In the genomic region with DNA sequence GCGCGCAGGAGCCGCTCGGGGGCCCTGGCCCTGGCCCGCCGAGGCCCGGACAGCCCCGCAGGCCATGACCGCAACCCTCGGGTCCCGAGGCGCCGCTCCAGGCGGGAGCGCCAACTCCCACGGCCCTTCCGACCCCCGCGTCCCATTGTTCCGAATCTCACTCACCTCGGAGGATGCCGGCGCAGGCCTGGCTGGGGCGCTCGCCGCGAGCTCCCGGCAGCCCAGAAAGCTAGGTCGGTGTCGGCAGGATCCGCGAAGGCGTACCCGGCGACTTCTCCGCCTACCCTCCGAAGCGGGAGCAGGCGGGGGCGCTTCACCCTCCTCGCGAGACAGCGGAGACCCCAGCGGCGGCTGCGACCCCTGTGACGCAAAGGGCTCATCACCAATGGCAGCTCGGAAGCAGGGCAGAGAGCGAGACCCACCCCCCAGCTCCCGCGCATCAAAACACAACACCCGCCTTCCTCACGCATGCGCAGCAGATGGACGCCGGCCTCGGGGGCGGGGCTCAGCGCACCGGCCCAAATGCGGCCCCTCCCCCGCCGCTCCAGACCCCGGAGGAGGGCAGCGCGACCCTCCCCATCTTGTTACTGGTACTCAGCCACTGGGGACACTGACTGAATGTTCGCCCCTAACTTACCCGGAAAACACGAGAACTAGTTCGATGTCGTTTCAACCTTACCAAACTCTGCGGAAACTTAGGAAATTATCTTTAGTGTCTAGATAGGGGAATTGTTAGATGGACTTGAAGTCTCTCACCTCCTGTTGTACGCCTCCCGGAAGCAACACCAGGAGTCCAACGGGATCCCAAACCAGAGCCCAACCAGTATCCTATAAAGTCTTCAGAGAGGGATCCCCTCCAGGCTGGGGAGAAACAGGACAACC, we compare ENCODE assay signal across 1 cellular context.
A peak's percentile ranks its signal among the peaks of the same experiment; 100 is the strongest.
TF ChIP-seq lines count a peak whose summit lies in the region.

No MANE protein-coding gene starts in this region.

TF ChIP-seq in HepG2, 621 proteins besides CTCF, POLR2A, EP300 and RAD21 (continued from another document and continues in another):
- TF ChIP-seq, protein P1, sequence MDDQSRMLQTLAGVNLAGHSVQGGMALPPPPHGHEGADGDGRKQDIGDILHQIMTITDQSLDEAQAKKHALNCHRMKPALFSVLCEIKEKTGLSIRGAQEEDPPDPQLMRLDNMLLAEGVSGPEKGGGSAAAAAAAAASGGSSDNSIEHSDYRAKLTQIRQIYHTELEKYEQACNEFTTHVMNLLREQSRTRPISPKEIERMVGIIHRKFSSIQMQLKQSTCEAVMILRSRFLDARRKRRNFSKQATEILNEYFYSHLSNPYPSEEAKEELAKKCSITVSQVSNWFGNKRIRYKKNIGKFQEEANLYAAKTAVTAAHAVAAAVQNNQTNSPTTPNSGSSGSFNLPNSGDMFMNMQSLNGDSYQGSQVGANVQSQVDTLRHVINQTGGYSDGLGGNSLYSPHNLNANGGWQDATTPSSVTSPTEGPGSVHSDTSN (CRISPR knock-in tag; IDR thresholded peaks at IDR 0.05; ENCODE audit: borderline replicate concordance), result no peak
- peak; percentile 88 for TF ChIP-seq FOXK2 (IDR thresholded peaks at IDR 0.05)
- TF ChIP-seq DPF2 (CRISPR knock-in tag; IDR thresholded peaks at IDR 0.05; ENCODE audit: borderline replicate concordance, low read depth), result no peak
- TF ChIP-seq, protein P2, sequence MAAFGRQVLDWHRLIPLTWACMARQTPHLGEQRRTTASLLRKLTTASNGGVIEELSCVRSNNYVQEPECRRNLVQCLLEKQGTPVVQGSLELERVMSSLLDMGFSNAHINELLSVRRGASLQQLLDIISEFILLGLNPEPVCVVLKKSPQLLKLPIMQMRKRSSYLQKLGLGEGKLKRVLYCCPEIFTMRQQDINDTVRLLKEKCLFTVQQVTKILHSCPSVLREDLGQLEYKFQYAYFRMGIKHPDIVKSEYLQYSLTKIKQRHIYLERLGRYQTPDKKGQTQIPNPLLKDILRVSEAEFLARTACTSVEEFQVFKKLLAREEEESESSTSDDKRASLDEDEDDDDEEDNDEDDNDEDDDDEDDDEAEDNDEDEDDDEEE (CRISPR knock-in tag; IDR thresholded peaks at IDR 0.05), result no peak; the same call in 1 of the 2 replicates
- peak; percentile 88 for TF ChIP-seq POGZ (CRISPR knock-in tag; IDR thresholded peaks at IDR 0.05)
- TF ChIP-seq, protein P3, sequence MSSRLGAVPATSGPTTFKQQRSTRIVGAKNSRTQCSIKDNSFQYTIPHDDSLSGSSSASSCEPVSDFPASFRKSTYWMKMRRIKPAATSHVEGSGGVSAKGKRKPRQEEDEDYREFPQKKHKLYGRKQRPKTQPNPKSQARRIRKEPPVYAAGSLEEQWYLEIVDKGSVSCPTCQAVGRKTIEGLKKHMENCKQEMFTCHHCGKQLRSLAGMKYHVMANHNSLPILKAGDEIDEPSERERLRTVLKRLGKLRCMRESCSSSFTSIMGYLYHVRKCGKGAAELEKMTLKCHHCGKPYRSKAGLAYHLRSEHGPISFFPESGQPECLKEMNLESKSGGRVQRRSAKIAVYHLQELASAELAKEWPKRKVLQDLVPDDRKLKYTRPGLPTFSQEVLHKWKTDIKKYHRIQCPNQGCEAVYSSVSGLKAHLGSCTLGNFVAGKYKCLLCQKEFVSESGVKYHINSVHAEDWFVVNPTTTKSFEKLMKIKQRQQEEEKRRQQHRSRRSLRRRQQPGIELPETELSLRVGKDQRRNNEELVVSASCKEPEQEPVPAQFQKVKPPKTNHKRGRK (CRISPR knock-in tag; IDR thresholded peaks at IDR 0.05), result no peak
- TF ChIP-seq, protein P4, sequence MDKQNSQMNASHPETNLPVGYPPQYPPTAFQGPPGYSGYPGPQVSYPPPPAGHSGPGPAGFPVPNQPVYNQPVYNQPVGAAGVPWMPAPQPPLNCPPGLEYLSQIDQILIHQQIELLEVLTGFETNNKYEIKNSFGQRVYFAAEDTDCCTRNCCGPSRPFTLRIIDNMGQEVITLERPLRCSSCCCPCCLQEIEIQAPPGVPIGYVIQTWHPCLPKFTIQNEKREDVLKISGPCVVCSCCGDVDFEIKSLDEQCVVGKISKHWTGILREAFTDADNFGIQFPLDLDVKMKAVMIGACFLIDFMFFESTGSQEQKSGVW (CRISPR knock-in tag; IDR thresholded peaks at IDR 0.05; ENCODE audit: borderline replicate concordance), result no peak
- TF ChIP-seq SYNCRIP (IDR thresholded peaks at IDR 0.05; ENCODE audit: insufficient read depth, low read depth, low read length), result no peak
- TF ChIP-seq ZNF274 (CRISPR knock-in tag; IDR thresholded peaks at IDR 0.05), result peak; percentile 19; the same call in 1 of the 2 replicates
- no peak; the same call in 1 of the 2 replicates for TF ChIP-seq SIN3B (IDR thresholded peaks at IDR 0.05; ENCODE audit: low read length)
- TF ChIP-seq GATA4 (IDR thresholded peaks at IDR 0.05; ENCODE audit: borderline replicate concordance, low read depth), result no peak
- TF ChIP-seq MAFG (CRISPR knock-in tag; IDR thresholded peaks at IDR 0.05), result no peak
- no peak for TF ChIP-seq MTF1 (CRISPR knock-in tag; IDR thresholded peaks at IDR 0.05)
- no peak for TF ChIP-seq ZNF549 (CRISPR knock-in tag; IDR thresholded peaks at IDR 0.05)
- TF ChIP-seq ZNF44 (CRISPR knock-in tag; IDR thresholded peaks at IDR 0.05), result no peak
- 0 out of 2 replicates have a peak, but pooled peaks have one; percentile 32 for TF ChIP-seq ZNF563 (CRISPR knock-in tag; IDR thresholded peaks at IDR 0.05)
- TF ChIP-seq, protein P5, sequence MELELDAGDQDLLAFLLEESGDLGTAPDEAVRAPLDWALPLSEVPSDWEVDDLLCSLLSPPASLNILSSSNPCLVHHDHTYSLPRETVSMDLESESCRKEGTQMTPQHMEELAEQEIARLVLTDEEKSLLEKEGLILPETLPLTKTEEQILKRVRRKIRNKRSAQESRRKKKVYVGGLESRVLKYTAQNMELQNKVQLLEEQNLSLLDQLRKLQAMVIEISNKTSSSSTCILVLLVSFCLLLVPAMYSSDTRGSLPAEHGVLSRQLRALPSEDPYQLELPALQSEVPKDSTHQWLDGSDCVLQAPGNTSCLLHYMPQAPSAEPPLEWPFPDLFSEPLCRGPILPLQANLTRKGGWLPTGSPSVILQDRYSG (CRISPR knock-in tag; IDR thresholded peaks at IDR 0.05), result no peak
- TF ChIP-seq NR2C2 (CRISPR knock-in tag; IDR thresholded peaks at IDR 0.05; ENCODE audit: borderline replicate concordance), result peak; percentile 96
- TF ChIP-seq ZNF430 (CRISPR knock-in tag; IDR thresholded peaks at IDR 0.05), result no peak
- TF ChIP-seq MAFF (IDR thresholded peaks at IDR 0.05; ENCODE audit: low read depth, low read length), result no peak
- no peak for TF ChIP-seq ISX (CRISPR knock-in tag; conservative IDR thresholded peaks at IDR 0.05)
- TF ChIP-seq WIZ (CRISPR knock-in tag; IDR thresholded peaks at IDR 0.05), result no peak; the same call in 1 of the 2 replicates
- TF ChIP-seq, protein P6, sequence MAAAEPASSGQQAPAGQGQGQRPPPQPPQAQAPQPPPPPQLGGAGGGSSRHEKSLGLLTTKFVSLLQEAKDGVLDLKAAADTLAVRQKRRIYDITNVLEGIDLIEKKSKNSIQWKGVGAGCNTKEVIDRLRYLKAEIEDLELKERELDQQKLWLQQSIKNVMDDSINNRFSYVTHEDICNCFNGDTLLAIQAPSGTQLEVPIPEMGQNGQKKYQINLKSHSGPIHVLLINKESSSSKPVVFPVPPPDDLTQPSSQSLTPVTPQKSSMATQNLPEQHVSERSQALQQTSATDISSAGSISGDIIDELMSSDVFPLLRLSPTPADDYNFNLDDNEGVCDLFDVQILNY (CRISPR knock-in tag; conservative IDR thresholded peaks at IDR 0.05), result no peak
- peak; percentile 57; the same call in 1 of the 2 replicates for TF ChIP-seq POLR2AphosphoS5 (IDR thresholded peaks at IDR 0.05; ENCODE audit: low read depth, low read length)
- peak; percentile 34; the same call in 1 of the 2 replicates for TF ChIP-seq HOXA5 (CRISPR knock-in tag; IDR thresholded peaks at IDR 0.05)
- TF ChIP-seq ZNF441 (CRISPR knock-in tag; IDR thresholded peaks at IDR 0.05; ENCODE audit: borderline replicate concordance), result no peak
- peak; percentile 88 for TF ChIP-seq KMT2B (CRISPR knock-in tag; IDR thresholded peaks at IDR 0.05)
- TF ChIP-seq ZNF891 (CRISPR knock-in tag; IDR thresholded peaks at IDR 0.05), result no peak; the same call in 1 of the 2 replicates
- 0 out of 2 replicates have a peak, but pooled peaks have one; percentile 9 for TF ChIP-seq FOXJ3 (CRISPR knock-in tag; IDR thresholded peaks at IDR 0.05; ENCODE audit: borderline replicate concordance)
- TF ChIP-seq, protein P7, sequence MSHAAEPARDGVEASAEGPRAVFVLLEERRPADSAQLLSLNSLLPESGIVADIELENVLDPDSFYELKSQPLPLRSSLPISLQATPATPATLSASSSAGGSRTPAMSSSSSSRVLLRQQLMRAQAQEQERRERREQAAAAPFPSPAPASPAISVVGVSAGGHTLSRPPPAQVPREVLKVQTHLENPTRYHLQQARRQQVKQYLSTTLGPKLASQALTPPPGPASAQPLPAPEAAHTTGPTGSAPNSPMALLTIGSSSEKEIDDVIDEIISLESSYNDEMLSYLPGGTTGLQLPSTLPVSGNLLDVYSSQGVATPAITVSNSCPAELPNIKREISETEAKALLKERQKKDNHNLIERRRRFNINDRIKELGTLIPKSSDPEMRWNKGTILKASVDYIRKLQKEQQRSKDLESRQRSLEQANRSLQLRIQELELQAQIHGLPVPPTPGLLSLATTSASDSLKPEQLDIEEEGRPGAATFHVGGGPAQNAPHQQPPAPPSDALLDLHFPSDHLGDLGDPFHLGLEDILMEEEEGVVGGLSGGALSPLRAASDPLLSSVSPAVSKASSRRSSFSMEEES (CRISPR knock-in tag; IDR thresholded peaks at IDR 0.05), result no peak
- no peak for TF ChIP-seq ZNF530 (CRISPR knock-in tag; IDR thresholded peaks at IDR 0.05; ENCODE audit: low read depth)
- no peak for TF ChIP-seq ZEB1 (IDR thresholded peaks at IDR 0.05; ENCODE audit: insufficient replicate concordance, low read depth)
- TF ChIP-seq, protein P8, sequence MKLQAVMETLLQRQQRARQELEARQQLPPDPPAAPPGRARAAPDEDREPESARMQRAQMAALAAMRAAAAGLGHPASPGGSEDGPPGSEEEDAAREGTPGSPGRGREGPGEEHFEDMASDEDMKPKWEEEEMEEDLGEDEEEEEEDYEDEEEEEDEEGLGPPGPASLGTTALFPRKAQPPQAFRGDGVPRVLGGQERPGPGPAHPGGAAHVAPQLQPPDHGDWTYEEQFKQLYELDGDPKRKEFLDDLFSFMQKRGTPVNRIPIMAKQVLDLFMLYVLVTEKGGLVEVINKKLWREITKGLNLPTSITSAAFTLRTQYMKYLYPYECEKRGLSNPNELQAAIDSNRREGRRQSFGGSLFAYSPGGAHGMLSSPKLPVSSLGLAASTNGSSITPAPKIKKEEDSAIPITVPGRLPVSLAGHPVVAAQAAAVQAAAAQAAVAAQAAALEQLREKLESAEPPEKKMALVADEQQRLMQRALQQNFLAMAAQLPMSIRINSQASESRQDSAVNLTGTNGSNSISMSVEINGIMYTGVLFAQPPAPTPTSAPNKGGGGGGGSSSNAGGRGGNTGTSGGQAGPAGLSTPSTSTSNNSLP (IDR thresholded peaks at IDR 0.05; ENCODE audit: low read depth, low read length), result no peak
- no peak for TF ChIP-seq ZNF143 (CRISPR knock-in tag; IDR thresholded peaks at IDR 0.05)
- TF ChIP-seq ZNF772 (CRISPR knock-in tag; IDR thresholded peaks at IDR 0.05), result peak; percentile 86
- TF ChIP-seq, protein P9, sequence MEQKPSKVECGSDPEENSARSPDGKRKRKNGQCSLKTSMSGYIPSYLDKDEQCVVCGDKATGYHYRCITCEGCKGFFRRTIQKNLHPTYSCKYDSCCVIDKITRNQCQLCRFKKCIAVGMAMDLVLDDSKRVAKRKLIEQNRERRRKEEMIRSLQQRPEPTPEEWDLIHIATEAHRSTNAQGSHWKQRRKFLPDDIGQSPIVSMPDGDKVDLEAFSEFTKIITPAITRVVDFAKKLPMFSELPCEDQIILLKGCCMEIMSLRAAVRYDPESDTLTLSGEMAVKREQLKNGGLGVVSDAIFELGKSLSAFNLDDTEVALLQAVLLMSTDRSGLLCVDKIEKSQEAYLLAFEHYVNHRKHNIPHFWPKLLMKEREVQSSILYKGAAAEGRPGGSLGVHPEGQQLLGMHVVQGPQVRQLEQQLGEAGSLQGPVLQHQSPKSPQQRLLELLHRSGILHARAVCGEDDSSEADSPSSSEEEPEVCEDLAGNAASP (CRISPR knock-in tag; IDR thresholded peaks at IDR 0.05; ENCODE audit: borderline replicate concordance), result peak; percentile 28; the same call in 1 of the 2 replicates
- TF ChIP-seq, protein P10, sequence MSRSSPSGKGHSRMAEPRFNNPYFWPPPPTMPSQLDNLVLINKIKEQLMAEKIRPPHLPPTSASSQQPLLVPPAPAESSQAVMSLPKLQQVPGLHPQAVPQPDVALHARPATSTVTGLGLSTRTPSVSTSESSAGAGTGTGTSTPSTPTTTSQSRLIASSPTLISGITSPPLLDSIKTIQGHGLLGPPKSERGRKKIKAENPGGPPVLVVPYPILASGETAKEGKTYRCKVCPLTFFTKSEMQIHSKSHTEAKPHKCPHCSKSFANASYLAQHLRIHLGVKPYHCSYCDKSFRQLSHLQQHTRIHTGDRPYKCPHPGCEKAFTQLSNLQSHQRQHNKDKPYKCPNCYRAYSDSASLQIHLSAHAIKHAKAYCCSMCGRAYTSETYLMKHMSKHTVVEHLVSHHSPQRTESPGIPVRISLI (CRISPR knock-in tag; IDR thresholded peaks at IDR 0.05; ENCODE audit: borderline replicate concordance), result no peak
- no peak for TF ChIP-seq SMARCE1 (IDR thresholded peaks at IDR 0.05; ENCODE audit: borderline replicate concordance)
- TF ChIP-seq NFKB2 (CRISPR knock-in tag; IDR thresholded peaks at IDR 0.05; ENCODE audit: borderline replicate concordance), result peak; percentile 75; the same call in 1 of the 2 replicates
- peak; percentile 35; the same call in 1 of the 2 replicates for TF ChIP-seq ZNF619 (CRISPR knock-in tag; IDR thresholded peaks at IDR 0.05)
- TF ChIP-seq, protein P11, sequence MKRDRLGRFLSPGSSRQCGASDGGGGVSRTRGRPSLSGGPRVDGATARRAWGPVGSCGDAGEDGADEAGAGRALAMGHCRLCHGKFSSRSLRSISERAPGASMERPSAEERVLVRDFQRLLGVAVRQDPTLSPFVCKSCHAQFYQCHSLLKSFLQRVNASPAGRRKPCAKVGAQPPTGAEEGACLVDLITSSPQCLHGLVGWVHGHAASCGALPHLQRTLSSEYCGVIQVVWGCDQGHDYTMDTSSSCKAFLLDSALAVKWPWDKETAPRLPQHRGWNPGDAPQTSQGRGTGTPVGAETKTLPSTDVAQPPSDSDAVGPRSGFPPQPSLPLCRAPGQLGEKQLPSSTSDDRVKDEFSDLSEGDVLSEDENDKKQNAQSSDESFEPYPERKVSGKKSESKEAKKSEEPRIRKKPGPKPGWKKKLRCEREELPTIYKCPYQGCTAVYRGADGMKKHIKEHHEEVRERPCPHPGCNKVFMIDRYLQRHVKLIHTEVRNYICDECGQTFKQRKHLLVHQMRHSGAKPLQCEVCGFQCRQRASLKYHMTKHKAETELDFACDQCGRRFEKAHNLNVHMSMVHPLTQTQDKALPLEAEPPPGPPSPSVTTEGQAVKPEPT (CRISPR knock-in tag; IDR thresholded peaks at IDR 0.05; ENCODE audit: low read depth), result no peak
- no peak for TF ChIP-seq TBP (CRISPR knock-in tag; IDR thresholded peaks at IDR 0.05)
- no peak for TF ChIP-seq ZNF543 (CRISPR knock-in tag; IDR thresholded peaks at IDR 0.05)
- TF ChIP-seq PHF5A (CRISPR knock-in tag; IDR thresholded peaks at IDR 0.05; ENCODE audit: low read depth, unreplicated experiment), result no peak
- TF ChIP-seq, protein P12, sequence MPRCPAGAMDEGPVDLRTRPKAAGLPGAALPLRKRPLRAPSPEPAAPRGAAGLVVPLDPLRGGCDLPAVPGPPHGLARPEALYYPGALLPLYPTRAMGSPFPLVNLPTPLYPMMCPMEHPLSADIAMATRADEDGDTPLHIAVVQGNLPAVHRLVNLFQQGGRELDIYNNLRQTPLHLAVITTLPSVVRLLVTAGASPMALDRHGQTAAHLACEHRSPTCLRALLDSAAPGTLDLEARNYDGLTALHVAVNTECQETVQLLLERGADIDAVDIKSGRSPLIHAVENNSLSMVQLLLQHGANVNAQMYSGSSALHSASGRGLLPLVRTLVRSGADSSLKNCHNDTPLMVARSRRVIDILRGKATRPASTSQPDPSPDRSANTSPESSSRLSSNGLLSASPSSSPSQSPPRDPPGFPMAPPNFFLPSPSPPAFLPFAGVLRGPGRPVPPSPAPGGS (CRISPR knock-in tag; IDR thresholded peaks at IDR 0.05), result no peak
- no peak for TF ChIP-seq MATR3 (CRISPR knock-in tag; IDR thresholded peaks at IDR 0.05)
